1 cellular context compared by ENCODE assay signal in the genomic region with DNA sequence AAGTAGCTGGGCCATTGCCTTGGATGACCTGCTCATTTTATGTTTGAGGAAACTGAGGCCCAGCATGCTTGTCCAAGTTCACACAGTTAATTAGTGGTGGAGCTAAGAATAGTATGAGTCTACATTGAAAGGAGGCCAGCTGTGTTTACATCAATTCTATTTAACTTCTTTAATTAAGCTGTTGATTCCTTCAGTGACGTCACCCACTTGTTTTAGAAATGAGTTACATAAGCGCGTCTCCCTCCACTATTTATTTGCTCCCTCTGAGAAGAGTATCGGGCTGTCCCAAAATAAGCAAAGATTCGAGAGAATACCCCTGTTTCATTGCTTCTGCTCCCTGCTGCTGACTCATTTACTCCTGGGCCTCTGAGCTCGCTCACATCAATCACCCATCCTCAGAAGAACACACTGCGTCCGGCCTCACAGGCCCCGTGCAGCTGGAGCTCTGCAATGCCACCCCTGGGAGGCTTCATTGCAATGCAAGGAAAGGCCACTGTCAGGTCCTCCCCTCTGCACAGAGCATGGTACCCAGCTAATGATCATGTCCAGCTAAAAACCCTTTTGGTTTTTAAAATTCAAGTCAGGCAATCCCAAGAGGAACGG.
TF ChIP-seq lines count a peak whose summit lies in the region.

No MANE protein-coding gene starts in this region.

TF ChIP-seq in GM23338, 12 proteins besides CTCF, POLR2A, EP300 and RAD21 (continued from another document):
- TF ChIP-seq, protein P1, sequence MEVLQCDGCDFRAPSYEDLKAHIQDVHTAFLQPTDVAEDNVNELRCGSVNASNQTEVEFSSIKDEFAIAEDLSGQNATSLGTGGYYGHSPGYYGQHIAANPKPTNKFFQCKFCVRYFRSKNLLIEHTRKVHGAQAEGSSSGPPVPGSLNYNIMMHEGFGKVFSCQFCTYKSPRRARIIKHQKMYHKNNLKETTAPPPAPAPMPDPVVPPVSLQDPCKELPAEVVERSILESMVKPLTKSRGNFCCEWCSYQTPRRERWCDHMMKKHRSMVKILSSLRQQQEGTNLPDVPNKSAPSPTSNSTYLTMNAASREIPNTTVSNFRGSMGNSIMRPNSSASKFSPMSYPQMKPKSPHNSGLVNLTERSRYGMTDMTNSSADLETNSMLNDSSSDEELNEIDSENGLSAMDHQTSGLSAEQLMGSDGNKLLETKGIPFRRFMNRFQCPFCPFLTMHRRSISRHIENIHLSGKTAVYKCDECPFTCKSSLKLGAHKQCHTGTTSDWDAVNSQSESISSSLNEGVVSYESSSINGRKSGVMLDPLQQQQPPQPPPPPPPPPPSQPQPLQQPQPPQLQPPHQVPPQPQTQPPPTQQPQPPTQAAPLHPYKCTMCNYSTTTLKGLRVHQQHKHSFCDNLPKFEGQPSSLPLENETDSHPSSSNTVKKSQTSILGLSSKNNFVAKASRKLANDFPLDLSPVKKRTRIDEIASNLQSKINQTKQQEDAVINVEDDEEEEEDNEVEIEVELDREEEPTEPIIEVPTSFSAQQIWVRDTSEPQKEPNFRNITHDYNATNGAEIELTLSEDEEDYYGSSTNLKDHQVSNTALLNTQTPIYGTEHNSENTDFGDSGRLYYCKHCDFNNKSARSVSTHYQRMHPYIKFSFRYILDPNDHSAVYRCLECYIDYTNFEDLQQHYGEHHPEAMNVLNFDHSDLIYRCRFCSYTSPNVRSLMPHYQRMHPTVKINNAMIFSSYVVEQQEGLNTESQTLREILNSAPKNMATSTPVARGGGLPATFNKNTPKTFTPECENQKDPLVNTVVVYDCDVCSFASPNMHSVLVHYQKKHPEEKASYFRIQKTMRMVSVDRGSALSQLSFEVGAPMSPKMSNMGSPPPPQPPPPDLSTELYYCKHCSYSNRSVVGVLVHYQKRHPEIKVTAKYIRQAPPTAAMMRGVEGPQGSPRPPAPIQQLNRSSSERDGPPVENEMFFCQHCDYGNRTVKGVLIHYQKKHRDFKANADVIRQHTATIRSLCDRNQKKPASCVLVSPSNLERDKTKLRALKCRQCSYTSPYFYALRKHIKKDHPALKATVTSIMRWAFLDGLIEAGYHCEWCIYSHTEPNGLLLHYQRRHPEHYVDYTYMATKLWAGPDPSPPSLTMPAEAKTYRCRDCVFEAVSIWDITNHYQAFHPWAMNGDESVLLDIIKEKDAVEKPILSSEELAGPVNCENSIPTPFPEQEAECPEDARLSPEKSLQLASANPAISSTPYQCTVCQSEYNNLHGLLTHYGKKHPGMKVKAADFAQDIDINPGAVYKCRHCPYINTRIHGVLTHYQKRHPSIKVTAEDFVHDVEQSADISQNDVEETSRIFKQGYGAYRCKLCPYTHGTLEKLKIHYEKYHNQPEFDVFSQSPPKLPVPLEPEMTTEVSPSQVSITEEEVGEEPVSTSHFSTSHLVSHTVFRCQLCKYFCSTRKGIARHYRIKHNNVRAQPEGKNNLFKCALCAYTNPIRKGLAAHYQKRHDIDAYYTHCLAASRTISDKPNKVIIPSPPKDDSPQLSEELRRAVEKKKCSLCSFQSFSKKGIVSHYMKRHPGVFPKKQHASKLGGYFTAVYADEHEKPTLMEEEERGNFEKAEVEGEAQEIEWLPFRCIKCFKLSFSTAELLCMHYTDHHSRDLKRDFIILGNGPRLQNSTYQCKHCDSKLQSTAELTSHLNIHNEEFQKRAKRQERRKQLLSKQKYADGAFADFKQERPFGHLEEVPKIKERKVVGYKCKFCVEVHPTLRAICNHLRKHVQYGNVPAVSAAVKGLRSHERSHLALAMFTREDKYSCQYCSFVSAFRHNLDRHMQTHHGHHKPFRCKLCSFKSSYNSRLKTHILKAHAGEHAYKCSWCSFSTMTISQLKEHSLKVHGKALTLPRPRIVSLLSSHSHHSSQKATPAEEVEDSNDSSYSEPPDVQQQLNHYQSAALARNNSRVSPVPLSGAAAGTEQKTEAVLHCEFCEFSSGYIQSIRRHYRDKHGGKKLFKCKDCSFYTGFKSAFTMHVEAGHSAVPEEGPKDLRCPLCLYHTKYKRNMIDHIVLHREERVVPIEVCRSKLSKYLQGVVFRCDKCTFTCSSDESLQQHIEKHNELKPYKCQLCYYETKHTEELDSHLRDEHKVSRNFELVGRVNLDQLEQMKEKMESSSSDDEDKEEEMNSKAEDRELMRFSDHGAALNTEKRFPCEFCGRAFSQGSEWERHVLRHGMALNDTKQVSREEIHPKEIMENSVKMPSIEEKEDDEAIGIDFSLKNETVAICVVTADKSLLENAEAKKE (CRISPR knock-in tag; IDR thresholded peaks at IDR 0.05): no peak
- TF ChIP-seq, protein P2, sequence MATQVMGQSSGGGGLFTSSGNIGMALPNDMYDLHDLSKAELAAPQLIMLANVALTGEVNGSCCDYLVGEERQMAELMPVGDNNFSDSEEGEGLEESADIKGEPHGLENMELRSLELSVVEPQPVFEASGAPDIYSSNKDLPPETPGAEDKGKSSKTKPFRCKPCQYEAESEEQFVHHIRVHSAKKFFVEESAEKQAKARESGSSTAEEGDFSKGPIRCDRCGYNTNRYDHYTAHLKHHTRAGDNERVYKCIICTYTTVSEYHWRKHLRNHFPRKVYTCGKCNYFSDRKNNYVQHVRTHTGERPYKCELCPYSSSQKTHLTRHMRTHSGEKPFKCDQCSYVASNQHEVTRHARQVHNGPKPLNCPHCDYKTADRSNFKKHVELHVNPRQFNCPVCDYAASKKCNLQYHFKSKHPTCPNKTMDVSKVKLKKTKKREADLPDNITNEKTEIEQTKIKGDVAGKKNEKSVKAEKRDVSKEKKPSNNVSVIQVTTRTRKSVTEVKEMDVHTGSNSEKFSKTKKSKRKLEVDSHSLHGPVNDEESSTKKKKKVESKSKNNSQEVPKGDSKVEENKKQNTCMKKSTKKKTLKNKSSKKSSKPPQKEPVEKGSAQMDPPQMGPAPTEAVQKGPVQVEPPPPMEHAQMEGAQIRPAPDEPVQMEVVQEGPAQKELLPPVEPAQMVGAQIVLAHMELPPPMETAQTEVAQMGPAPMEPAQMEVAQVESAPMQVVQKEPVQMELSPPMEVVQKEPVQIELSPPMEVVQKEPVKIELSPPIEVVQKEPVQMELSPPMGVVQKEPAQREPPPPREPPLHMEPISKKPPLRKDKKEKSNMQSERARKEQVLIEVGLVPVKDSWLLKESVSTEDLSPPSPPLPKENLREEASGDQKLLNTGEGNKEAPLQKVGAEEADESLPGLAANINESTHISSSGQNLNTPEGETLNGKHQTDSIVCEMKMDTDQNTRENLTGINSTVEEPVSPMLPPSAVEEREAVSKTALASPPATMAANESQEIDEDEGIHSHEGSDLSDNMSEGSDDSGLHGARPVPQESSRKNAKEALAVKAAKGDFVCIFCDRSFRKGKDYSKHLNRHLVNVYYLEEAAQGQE (IDR thresholded peaks at IDR 0.05; ENCODE audit: unreplicated experiment): no peak
- no peak for TF ChIP-seq ZNF331 (CRISPR knock-in tag; IDR thresholded peaks at IDR 0.05; ENCODE audit: low read depth)
- TF ChIP-seq ZNF114 (CRISPR knock-in tag; IDR thresholded peaks at IDR 0.05): no peak
- TF ChIP-seq EZH2phosphoT487 (IDR thresholded peaks at IDR 0.05; ENCODE audit: unreplicated experiment): no peak
- no peak for TF ChIP-seq STAT1 (IDR thresholded peaks at IDR 0.05; ENCODE audit: unreplicated experiment)
